In the genomic region with DNA sequence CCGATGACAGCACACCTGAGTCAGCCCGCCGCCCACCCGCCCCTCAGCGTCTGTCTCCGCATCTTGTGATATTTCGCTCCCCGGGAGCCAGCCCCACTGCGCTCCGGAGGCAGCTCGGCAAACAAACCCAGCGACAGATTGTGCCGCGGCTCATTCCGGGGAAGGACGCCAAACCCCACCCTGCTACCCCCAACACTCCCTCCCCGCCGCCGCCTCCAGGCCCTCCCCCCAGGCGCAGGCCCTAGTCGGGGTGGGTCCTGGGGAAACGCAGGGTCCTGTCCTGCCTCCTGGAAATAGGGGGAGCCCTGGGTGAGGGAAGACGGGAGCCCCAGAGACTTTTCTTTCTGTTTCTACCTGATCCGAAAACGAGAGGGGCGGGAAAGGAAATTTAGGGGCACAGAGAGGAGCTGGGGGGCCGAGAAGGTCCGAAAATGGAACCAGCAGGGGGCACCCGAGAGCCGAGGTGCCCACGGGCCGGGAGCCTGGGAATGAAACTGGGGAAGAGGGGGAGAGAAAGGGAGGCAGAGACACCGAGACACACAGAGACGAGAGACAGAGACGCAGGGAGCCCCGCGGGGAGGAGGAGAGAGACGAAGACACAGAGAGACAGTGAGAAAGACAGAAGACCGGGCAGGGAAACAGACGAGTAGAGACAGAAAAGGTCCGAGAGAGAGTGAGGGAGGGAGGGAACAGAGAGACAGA, we compare ENCODE assay signal across 1 cellular context.
A peak's percentile ranks its signal among the peaks of the same experiment; 100 is the strongest.
TF ChIP-seq lines count a peak whose summit lies in the region.

No MANE protein-coding gene starts in this region.

TF ChIP-seq in K562, 482 proteins besides CTCF, POLR2A, EP300 and RAD21 (continued from another document):
- TF ChIP-seq, protein P1, sequence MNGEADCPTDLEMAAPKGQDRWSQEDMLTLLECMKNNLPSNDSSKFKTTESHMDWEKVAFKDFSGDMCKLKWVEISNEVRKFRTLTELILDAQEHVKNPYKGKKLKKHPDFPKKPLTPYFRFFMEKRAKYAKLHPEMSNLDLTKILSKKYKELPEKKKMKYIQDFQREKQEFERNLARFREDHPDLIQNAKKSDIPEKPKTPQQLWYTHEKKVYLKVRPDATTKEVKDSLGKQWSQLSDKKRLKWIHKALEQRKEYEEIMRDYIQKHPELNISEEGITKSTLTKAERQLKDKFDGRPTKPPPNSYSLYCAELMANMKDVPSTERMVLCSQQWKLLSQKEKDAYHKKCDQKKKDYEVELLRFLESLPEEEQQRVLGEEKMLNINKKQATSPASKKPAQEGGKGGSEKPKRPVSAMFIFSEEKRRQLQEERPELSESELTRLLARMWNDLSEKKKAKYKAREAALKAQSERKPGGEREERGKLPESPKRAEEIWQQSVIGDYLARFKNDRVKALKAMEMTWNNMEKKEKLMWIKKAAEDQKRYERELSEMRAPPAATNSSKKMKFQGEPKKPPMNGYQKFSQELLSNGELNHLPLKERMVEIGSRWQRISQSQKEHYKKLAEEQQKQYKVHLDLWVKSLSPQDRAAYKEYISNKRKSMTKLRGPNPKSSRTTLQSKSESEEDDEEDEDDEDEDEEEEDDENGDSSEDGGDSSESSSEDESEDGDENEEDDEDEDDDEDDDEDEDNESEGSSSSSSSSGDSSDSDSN (IDR thresholded peaks at IDR 0.05; ENCODE audit: borderline replicate concordance in 1 of 2, low read depth in 2 of 2, low read length in 2 of 2) = no peak
- TF ChIP-seq ZNF707 (CRISPR knock-in tag; conservative IDR thresholded peaks at IDR 0.05) (no peak), ZNF133 (CRISPR knock-in tag; IDR thresholded peaks at IDR 0.05) (no peak), TBP (optimal IDR thresholded peaks at IDR 0.05; ENCODE audit: low read depth, low read length) (no peak), SUPT5H (IDR thresholded peaks at IDR 0.05) (no peak), MED1 (CRISPR knock-in tag; IDR thresholded peaks at IDR 0.05; ENCODE audit: borderline replicate concordance) (no peak), KDM5B (IDR thresholded peaks at IDR 0.05; ENCODE audit: insufficient replicate concordance, low read depth, low read length) (peak; percentile 28), ELF1 (tag; IDR thresholded peaks at IDR 0.05) (no peak), ZNF445 (CRISPR knock-in tag; IDR thresholded peaks at IDR 0.05; ENCODE audit: low read depth) (no peak), ZNF224 (CRISPR knock-in tag; IDR thresholded peaks at IDR 0.05) (no peak)
- TF ChIP-seq, protein P2, sequence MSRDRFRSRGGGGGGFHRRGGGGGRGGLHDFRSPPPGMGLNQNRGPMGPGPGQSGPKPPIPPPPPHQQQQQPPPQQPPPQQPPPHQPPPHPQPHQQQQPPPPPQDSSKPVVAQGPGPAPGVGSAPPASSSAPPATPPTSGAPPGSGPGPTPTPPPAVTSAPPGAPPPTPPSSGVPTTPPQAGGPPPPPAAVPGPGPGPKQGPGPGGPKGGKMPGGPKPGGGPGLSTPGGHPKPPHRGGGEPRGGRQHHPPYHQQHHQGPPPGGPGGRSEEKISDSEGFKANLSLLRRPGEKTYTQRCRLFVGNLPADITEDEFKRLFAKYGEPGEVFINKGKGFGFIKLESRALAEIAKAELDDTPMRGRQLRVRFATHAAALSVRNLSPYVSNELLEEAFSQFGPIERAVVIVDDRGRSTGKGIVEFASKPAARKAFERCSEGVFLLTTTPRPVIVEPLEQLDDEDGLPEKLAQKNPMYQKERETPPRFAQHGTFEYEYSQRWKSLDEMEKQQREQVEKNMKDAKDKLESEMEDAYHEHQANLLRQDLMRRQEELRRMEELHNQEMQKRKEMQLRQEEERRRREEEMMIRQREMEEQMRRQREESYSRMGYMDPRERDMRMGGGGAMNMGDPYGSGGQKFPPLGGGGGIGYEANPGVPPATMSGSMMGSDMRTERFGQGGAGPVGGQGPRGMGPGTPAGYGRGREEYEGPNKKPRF (IDR thresholded peaks at IDR 0.05; ENCODE audit: low read depth, low read length) = no peak
- TF ChIP-seq, protein P3, sequence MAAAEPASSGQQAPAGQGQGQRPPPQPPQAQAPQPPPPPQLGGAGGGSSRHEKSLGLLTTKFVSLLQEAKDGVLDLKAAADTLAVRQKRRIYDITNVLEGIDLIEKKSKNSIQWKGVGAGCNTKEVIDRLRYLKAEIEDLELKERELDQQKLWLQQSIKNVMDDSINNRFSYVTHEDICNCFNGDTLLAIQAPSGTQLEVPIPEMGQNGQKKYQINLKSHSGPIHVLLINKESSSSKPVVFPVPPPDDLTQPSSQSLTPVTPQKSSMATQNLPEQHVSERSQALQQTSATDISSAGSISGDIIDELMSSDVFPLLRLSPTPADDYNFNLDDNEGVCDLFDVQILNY (CRISPR knock-in tag; IDR thresholded peaks at IDR 0.05) = no peak
